Comparison of ENCODE assay signal across 8 cellular contexts in genomic region chr10:100184426-100185219, GRCh38. TPM values are rescaled to one million over a fixed set of nuclear protein-coding genes. Genes with fewer than 3 reads are reported as not detected.
DNase-seq lines count a peak whose midpoint lies in the region; ATAC-seq and TF ChIP-seq lines count a peak whose summit lies in the region.

No MANE protein-coding gene starts in this region.

- ATAC-seq in HG02885 (IDR thresholded peaks at IDR 0.05; ENCODE audit: poor library complexity, unreplicated experiment) (peak; percentile 32), HG02970 (IDR thresholded peaks at IDR 0.05; ENCODE audit: low FRiP score, unreplicated experiment) (no peak), esophagus mucosa (no peak)

- H2AK5ac ChIP-seq in neuronal stem cell (ENCODE audit: low read depth, low read length), result no peak overlapping the region

- H3K9ac ChIP-seq in SK-N-SH (peak overlapping the region; percentile 87), neuronal stem cell (ENCODE audit: low read depth, low read length, poor library complexity) (no peak overlapping the region)

- H3K4ac ChIP-seq in neuronal stem cell (ENCODE audit: low read length), result no peak overlapping the region

- H3K18ac ChIP-seq in neuronal stem cell (ENCODE audit: low read length), result no peak overlapping the region

- H4K20me1 ChIP-seq in SK-N-SH (ENCODE audit: insufficient read depth), result no peaks in the 10 kb centered on the region

- no peaks in the 10 kb centered on the region for H3K9me2 ChIP-seq in SK-N-SH

- H2BK120ac ChIP-seq in neuronal stem cell (ENCODE audit: low read depth, low read length), result no peak overlapping the region

- no peaks in the 10 kb centered on the region for H3K79me1 ChIP-seq in neuronal stem cell (ENCODE audit: low read depth, low read length)

- peak overlapping the region; percentile 93; the same call in 1 of the 2 replicates for H2AFZ ChIP-seq in SK-N-SH (ENCODE audit: low read depth)
- peak overlapping the region; percentile 97 for H2AFZ ChIP-seq in neuronal stem cell (ENCODE audit: low read length)

- H3K23ac ChIP-seq in neuronal stem cell (ENCODE audit: low read depth, low read length, poor library complexity), result no peak overlapping the region

- no peak overlapping the region for H3K14ac ChIP-seq in neuronal stem cell (ENCODE audit: low read length)

- no peak overlapping the region for H2BK15ac ChIP-seq in neuronal stem cell (ENCODE audit: low read length)

- no peak overlapping the region for H4K91ac ChIP-seq in neuronal stem cell (ENCODE audit: low read depth, low read length, poor library complexity)

- TF ChIP-seq CTCF in SK-N-SH (IDR thresholded peaks at IDR 0.05), result no peak
- TF ChIP-seq CTCF in epithelial cell of proximal tubule (conservative IDR thresholded peaks at IDR 0.05; ENCODE audit: low read depth, low read length), result no peak

- H3F3A ChIP-seq in SK-N-SH (replicated peaks; ENCODE audit: insufficient read depth), result peaks cover 10% of the 10 kb centered on the region

- POLR2A ChIA-PET in SK-N-SH (lab: Yijun Ruan, JAX), result interaction anchor here (0.9 kb wide), 1 partner anchor 11 kb away, joined by 4 read pairs; no protein-coding TSS in a partner anchor

- DNase-seq in DMS114 treated with DMSO at 0.1 percent for 48 hours (lab: John Stamatoyannopoulos, UW; ENCODE audit: unreplicated experiment), result peak; percentile 22
- DNase-seq in SK-N-SH, result peak; percentile 46
- no peak for DNase-seq in epithelial cell of proximal tubule (ENCODE audit: low read depth)
- no peak for DNase-seq in neuronal stem cell (ENCODE audit: low spot score)
- DNase-seq in NCI-H1694 treated with DMSO at 0.1 percent for 48 hours (lab: John Stamatoyannopoulos, UW), result no peak

- CTCF ChIA-PET in SK-N-SH (lab: Yijun Ruan, JAX), result interaction anchor here (1.1 to 2.5 kb wide), 4 partner anchors 10 to 339 kb away, joined by 4 to 10 read pairs (median 6); no protein-coding TSS in a partner anchor

- H3K4me3 ChIP-seq in SK-N-SH (ENCODE audit: low read depth in 2 of 2, low read length in 1 of 2) (peak overlapping the region; percentile 95 to 96), epithelial cell of proximal tubule (ENCODE audit: low read depth, low read length) (peak overlapping the region; percentile 95), neuronal stem cell (ENCODE audit: low read length in 2 of 2) (peak overlapping the region in 1 of 2 donors; percentile 90)

- peaks cover 14 to 23% of the 10 kb centered on the region in 2 experiments; a peak in 3 of 4 replicates for H3K4me1 ChIP-seq in SK-N-SH (ENCODE audit: control insufficient read depth in 1 of 2, insufficient read depth in 2 of 2, low read depth in 1 of 2, low read length in 1 of 2)
- H3K4me1 ChIP-seq in neuronal stem cell (ENCODE audit: control insufficient read depth in 2 of 2, insufficient read depth in 1 of 2, low read depth in 1 of 2, low read length in 2 of 2), result peaks cover 2 to 13% of the 10 kb centered on the region in 2 donors

- H3K9me3 ChIP-seq in SK-N-SH (no peaks in the 10 kb centered on the region), neuronal stem cell (replicated peaks in 1 of 2; ENCODE audit: control insufficient read depth in 2 of 2, insufficient read depth in 1 of 2, low read depth in 1 of 2, low read length in 2 of 2) (peaks cover 0 to 8% of the 10 kb centered on the region in 2 donors)

- no peak overlapping the region for H4K8ac ChIP-seq in neuronal stem cell (ENCODE audit: low read depth, low read length)

- 36% methylated on average over 6 of the region's 6 CpGs for WGBS in SK-N-SH (ENCODE audit: low lambda C conversion rate)
- no CpG with 5 or more reads among the region's 6 CpGs for WGBS in neuronal stem cell (ENCODE audit: extremely low coverage in 2 of 2, insufficient read length in 2 of 2, insufficient replicate concordance in 1 of 2), 2 donors

- no peak overlapping the region for H2BK5ac ChIP-seq in neuronal stem cell (ENCODE audit: low read length)

- peak overlapping the region; percentile 55 to 84 for H3K27ac ChIP-seq in SK-N-SH (ENCODE audit: low read depth in 2 of 2, low read length in 1 of 2)
- H3K27ac ChIP-seq in neuronal stem cell (replicated peaks; ENCODE audit: low read length), result no peak overlapping the region

- peak overlapping the region; percentile 81 for H3K4me2 ChIP-seq in SK-N-SH
- peak overlapping the region; percentile 92 for H3K4me2 ChIP-seq in neuronal stem cell (ENCODE audit: insufficient read depth, low read length, poor library complexity, severe bottlenecking)

- H3K36me3 ChIP-seq in SK-N-SH (replicated peaks in 1 of 2; ENCODE audit: control insufficient read depth in 1 of 2, insufficient read depth in 2 of 2, low read length in 1 of 2) (peaks cover 50 to 56% of the 10 kb centered on the region in 2 experiments), neuronal stem cell (replicated peaks in 1 of 2; ENCODE audit: control insufficient read depth in 2 of 2, insufficient read depth in 2 of 2, low read length in 2 of 2) (peaks cover 2 to 72% of the 10 kb centered on the region in 2 donors)

- TF ChIP-seq RAD21 in SK-N-SH (IDR thresholded peaks at IDR 0.05; ENCODE audit: low read length), result no peak

- no peak overlapping the region for H2BK12ac ChIP-seq in neuronal stem cell (ENCODE audit: low read length)

- TF ChIP-seq EP300 in SK-N-SH (IDR thresholded peaks at IDR 0.05; ENCODE audit: borderline replicate concordance in 1 of 2, low read depth in 1 of 2, low read length in 1 of 2), result no peak

- H3K27me3 ChIP-seq in SK-N-SH (ENCODE audit: insufficient read depth) (no peaks in the 10 kb centered on the region), neuronal stem cell (ENCODE audit: control insufficient read depth in 3 of 3, insufficient read depth in 3 of 3, low read depth in 1 of 3, low read length in 3 of 3) (no peaks in the 10 kb centered on the region)

- peaks cover 92% of the 10 kb centered on the region for H3K79me2 ChIP-seq in SK-N-SH (ENCODE audit: insufficient read depth)

TF ChIP-seq in SK-N-SH, 30 proteins besides CTCF, POLR2A, EP300 and RAD21:
- no peak for TF ChIP-seq MAX (IDR thresholded peaks at IDR 0.05; ENCODE audit: low read depth)

RNA-seq across cellular contexts. Expression of gene ERLIN1, which starts 1.2 kb away (rescaled TPM):
- polyA plus RNA-seq in SK-N-SH (2012; rRNA removed), result 43.8 and 46.7 TPM in 2 replicates
- polyA plus RNA-seq in SK-N-SH (2012; cell fraction: cytosol; rRNA removed), result 47.6 and 51.8 TPM in 2 replicates
- polyA plus RNA-seq in SK-N-SH (2012; cell fraction: nucleus; rRNA removed), result 9.3 and 23.7 TPM in 2 replicates
- total RNA-seq in epithelial cell of proximal tubule (17.2 and 25.0 TPM in 2 replicates), esophagus mucosa (29.5 TPM)
- 34.3 TPM for polyA plus RNA-seq in neuronal stem cell (2013, experiment 1 of 2)
- polyA plus RNA-seq in neuronal stem cell (2013, experiment 2 of 2), result 33.8 TPM

RNA-seq across cellular contexts. Expression of gene CHUK, which starts 44.8 kb away (rescaled TPM):
- 8.8 and 13.4 TPM in 2 replicates for polyA plus RNA-seq in SK-N-SH (2012; rRNA removed)
- 15.1 and 16.8 TPM in 2 replicates for polyA plus RNA-seq in SK-N-SH (2012; cell fraction: cytosol; rRNA removed)
- 6.7 and 16.3 TPM in 2 replicates for polyA plus RNA-seq in SK-N-SH (2012; cell fraction: nucleus; rRNA removed)
- total RNA-seq in epithelial cell of proximal tubule (15.9 and 23.9 TPM in 2 replicates), esophagus mucosa (9.7 TPM)
- 8.1 TPM for polyA plus RNA-seq in neuronal stem cell (2013, experiment 1 of 2)
- polyA plus RNA-seq in neuronal stem cell (2013, experiment 2 of 2), result 8.0 TPM

Comparison
In these comparisons a context has a peak if more than half of its experiments do, and no peak if none do; other contexts are left out.
1. DNase-seq: peak in DMS114 treated with DMSO at 0.1 percent for 48 hours (single experiment) and SK-N-SH (single experiment); none in epithelial cell of proximal tubule (single experiment), neuronal stem cell (single experiment) and NCI-H1694 treated with DMSO at 0.1 percent for 48 hours (single experiment).